ENCODE assay signal across 10 cellular contexts in genomic region chr22:41845380-41846267, GRCh38. TPM values are rescaled to one million over a fixed set of nuclear protein-coding genes. Genes with fewer than 3 reads are reported as not detected.
A peak's percentile ranks its signal among the peaks of the same experiment; 100 is the strongest.
DNase-seq lines count a peak whose midpoint lies in the region; ATAC-seq and TF ChIP-seq lines count a peak whose summit lies in the region.
"Had no signal": no experiment of that assay in that cellular context is flagged by ENCODE, and none has a peak within 500 bp of the region (broad histone marks: within the 10 kb centered on the region; RNA-seq: fewer than 3 reads in every experiment).

No MANE protein-coding gene starts in this region.

- peaks cover 31% of the 10 kb centered on the region for H3K4me1 ChIP-seq in A673 (ENCODE audit: insufficient read depth, low read length, poor library complexity, severe bottlenecking)
- H3K4me1 ChIP-seq in IMR-90 (ENCODE audit: control insufficient read depth, insufficient read depth, low read length), result peaks cover 3% of the 10 kb centered on the region; the same call in 1 of the 2 replicates
- H3K4me1 ChIP-seq in mucosa of rectum (ENCODE audit: control insufficient read depth in 2 of 2, insufficient read depth in 2 of 2, low read length in 2 of 2), result peaks cover 43 to 73% of the 10 kb centered on the region in 2 donors

- no peak overlapping the region for H3K9ac ChIP-seq in IMR-90 (ENCODE audit: low read depth, low read length)
- H3K9ac ChIP-seq in mucosa of rectum (ENCODE audit: low read depth in 1 of 2, low read length in 2 of 2), result peak overlapping the region; percentile 0 to 36

- no peak overlapping the region for H3K4me3 ChIP-seq in A673 (ENCODE audit: low read depth, low read length, poor library complexity, severe bottlenecking)
- H3K4me3 ChIP-seq in IMR-90 (ENCODE audit: insufficient read depth, low read depth, low read length), result no peak overlapping the region
- no peak overlapping the region for H3K4me3 ChIP-seq in mucosa of rectum (ENCODE audit: low read length in 2 of 2)

- H4K8ac ChIP-seq in IMR-90 (ENCODE audit: low read depth in 2 of 2, low read length in 2 of 2), result no peak overlapping the region

- no peak overlapping the region for H3K18ac ChIP-seq in IMR-90 (ENCODE audit: low read depth, low read length)

- no peak overlapping the region for H2BK15ac ChIP-seq in IMR-90 (ENCODE audit: low read depth, low read length)

- H2BK20ac ChIP-seq in IMR-90 (ENCODE audit: low read depth, low read length), result no peak overlapping the region

- peaks cover 28% of the 10 kb centered on the region for H3K36me3 ChIP-seq in A673 (ENCODE audit: insufficient read depth, low read length, poor library complexity, severe bottlenecking)
- H3K36me3 ChIP-seq in IMR-90 (ENCODE audit: control insufficient read depth, insufficient read depth, low read length), result 0 out of 2 replicates have a peak, but pooled peaks cover under 1% of the 10 kb centered on the region
- no peaks in the 10 kb centered on the region for H3K36me3 ChIP-seq in mucosa of rectum (ENCODE audit: control insufficient read depth in 2 of 2, insufficient read depth in 2 of 2, low read length in 2 of 2)

- TF ChIP-seq RAD21 in IMR-90 (IDR thresholded peaks at IDR 0.05; ENCODE audit: low read length), result no peak

- DNase-seq in A673 (ENCODE audit: low spot score), result no peak
- DNase-seq in IMR-90, result no peak
- no peak for DNase-seq in NCI-H1092 (lab: John Stamatoyannopoulos, UW)
- DNase-seq in SIG-M5 (lab: John Stamatoyannopoulos, UW), result no peak
- DNase-seq: NCI-H1417 treated with DMSO at 0.1 percent for 48 hours, posterior cingulate gyrus had no signal

- peaks cover 56% of the 10 kb centered on the region; the same call in 1 of the 2 replicates for H4K20me1 ChIP-seq in IMR-90 (ENCODE audit: insufficient read depth, low read length)

- H2BK120ac ChIP-seq in IMR-90 (ENCODE audit: low read depth, low read length), result no peak overlapping the region

- H3K14ac ChIP-seq in IMR-90 (replicated peaks; ENCODE audit: low read depth, low read length), result no peak overlapping the region; the same call in 1 of the 2 replicates

- CTCF ChIA-PET in A673 (lab: Charles Lee), result no interaction called here
- CTCF ChIA-PET in IMR-90 (lab: Yijun Ruan, JAX), result no interaction called here

- H3K9me3 ChIP-seq in A673 (ENCODE audit: low read depth, low read length, poor library complexity, severe bottlenecking) (no peaks in the 10 kb centered on the region), IMR-90 (ENCODE audit: control insufficient read depth, insufficient read depth, low read length) (no peaks in the 10 kb centered on the region), mucosa of rectum (ENCODE audit: control insufficient read depth in 2 of 2, low read length in 2 of 2) (no peaks in the 10 kb centered on the region)

- H3K27me3 ChIP-seq in A673 (replicated peaks; ENCODE audit: insufficient read depth, low read depth, low read length, poor library complexity), result no peaks in the 10 kb centered on the region
- H3K27me3 ChIP-seq in IMR-90 (ENCODE audit: control insufficient read depth, insufficient read depth, low read length), result no peaks in the 10 kb centered on the region
- no peaks in the 10 kb centered on the region for H3K27me3 ChIP-seq in mucosa of rectum (ENCODE audit: control insufficient read depth in 2 of 2, insufficient read depth in 2 of 2, low read length in 2 of 2)

- in situ Hi-C loops in IMR-90 (cut with MboI; ENCODE audit: low sequenced_read_pairs), result no loop called here

- peaks cover 38 to 78% of the 10 kb centered on the region in 2 experiments for H3K79me1 ChIP-seq in IMR-90 (ENCODE audit: low read depth in 1 of 2, low read length in 2 of 2)

- H3K23ac ChIP-seq in IMR-90 (ENCODE audit: low read depth, low read length), result no peak overlapping the region

- peaks cover 14% of the 10 kb centered on the region for H3K9me1 ChIP-seq in IMR-90 (ENCODE audit: insufficient read depth, low read length)

- TF ChIP-seq POLR2A in IMR-90 (IDR thresholded peaks at IDR 0.05; ENCODE audit: low read depth, low read length), result no peak

- H3K56ac ChIP-seq in IMR-90 (ENCODE audit: extremely low read depth, insufficient read depth, low read length), result no peak overlapping the region

- no peak overlapping the region for H3K4me2 ChIP-seq in IMR-90 (ENCODE audit: low read depth, low read length)

- H4K5ac ChIP-seq in IMR-90 (ENCODE audit: low read depth, low read length), result no peak overlapping the region

- H4K91ac ChIP-seq in IMR-90 (ENCODE audit: insufficient read depth, low read depth, low read length), result no peak overlapping the region

- no peak overlapping the region for H2AK5ac ChIP-seq in IMR-90 (ENCODE audit: low read depth, low read length)

- no peak overlapping the region for H2AFZ ChIP-seq in IMR-90 (replicated peaks; ENCODE audit: low read length, poor library complexity)

- no peak overlapping the region for H2BK5ac ChIP-seq in IMR-90 (ENCODE audit: low read depth, low read length, poor library complexity, severe bottlenecking)

- H2AK9ac ChIP-seq in IMR-90 (replicated peaks; ENCODE audit: low read depth, low read length, poor library complexity), result no peak overlapping the region

- ATAC-seq in IMR-90 (ENCODE audit: low read depth), result peak; percentile 57
- ATAC-seq in HG03469 (IDR thresholded peaks at IDR 0.05; ENCODE audit: unreplicated experiment), result no peak
- no peak for ATAC-seq in HG02798 (IDR thresholded peaks at IDR 0.05; ENCODE audit: poor library complexity, unreplicated experiment)

- TF ChIP-seq CTCF in A673 (conservative IDR thresholded peaks at IDR 0.05; ENCODE audit: low read depth, low read length) (no peak), IMR-90 (conservative IDR thresholded peaks at IDR 0.05; ENCODE audit: low read depth, low read length) (no peak)

- H3K27ac ChIP-seq in A673 (ENCODE audit: low read depth, low read length, poor library complexity, severe bottlenecking) (peak overlapping the region; percentile 58), IMR-90 (ENCODE audit: insufficient read depth, low read length) (no peak overlapping the region), angular gyrus (ENCODE audit: low read depth, low read length) (peak overlapping the region; percentile 37), mucosa of rectum (ENCODE audit: low read depth in 2 of 2, low read length in 2 of 2) (peak overlapping the region; percentile 2 to 14)

- BruUV-seq in A673 (replicated peaks; lab: Mats Ljungman, UMichigan) (TSS peak; percentile 19), IMR-90 (replicated peaks; lab: Mats Ljungman, UMichigan) (no TSS peak)

- WGBS in IMR-90 (ENCODE audit: extremely low coverage in 2 of 2, insufficient read length in 1 of 2), 2 experiments, result no CpG with 5 or more reads among the region's 4 CpGs

- intact Hi-C loops in A673 (cut with micrococcal nuclease; ENCODE audit: unreplicated experiment), result no loop called here
- intact Hi-C loops in IMR-90 (cut with micrococcal nuclease), result no loop called here

- dilution Hi-C loops in IMR-90 (cut with HindIII; ENCODE audit: low sequenced_read_pairs, unreplicated experiment), result no loop called here

- POLR2A ChIA-PET in A673 (lab: Charles Lee; ENCODE audit: low non-redundant PET) (no interaction called here), IMR-90 (lab: Charles Lee; ENCODE audit: unreplicated experiment) (no interaction called here)

- no peak overlapping the region for H3K4ac ChIP-seq in IMR-90 (ENCODE audit: low read depth, low read length)

TF ChIP-seq in IMR-90, 13 proteins besides CTCF, POLR2A, EP300 and RAD21:
- TF ChIP-seq SMC3 (IDR thresholded peaks at IDR 0.05; ENCODE audit: low read depth, low read length) (no peak), MAZ (IDR thresholded peaks at IDR 0.05; ENCODE audit: borderline replicate concordance, low read depth, low read length) (no peak), RCOR1 (IDR thresholded peaks at IDR 0.05; ENCODE audit: insufficient replicate concordance, low read length) (no peak), FOS (IDR thresholded peaks at IDR 0.05; ENCODE audit: low read depth, low read length) (no peak), RFX5 (IDR thresholded peaks at IDR 0.05; ENCODE audit: low read depth, low read length) (no peak), NFE2L2 (IDR thresholded peaks at IDR 0.05; ENCODE audit: low read depth, low read length) (no peak), CEBPB (IDR thresholded peaks at IDR 0.05; ENCODE audit: low read depth, low read length) (no peak), USF2 (IDR thresholded peaks at IDR 0.05; ENCODE audit: low read depth, low read length) (no peak), BHLHE40 (IDR thresholded peaks at IDR 0.05; ENCODE audit: low read depth, low read length) (no peak), MXI1 (IDR thresholded peaks at IDR 0.05; ENCODE audit: borderline replicate concordance, low read depth, low read length) (no peak), MAFK (IDR thresholded peaks at IDR 0.05; ENCODE audit: low read depth, low read length) (no peak), CHD1 (IDR thresholded peaks at IDR 0.05; ENCODE audit: low read depth, low read length) (no peak)
- TF ChIP-seq, protein P1, sequence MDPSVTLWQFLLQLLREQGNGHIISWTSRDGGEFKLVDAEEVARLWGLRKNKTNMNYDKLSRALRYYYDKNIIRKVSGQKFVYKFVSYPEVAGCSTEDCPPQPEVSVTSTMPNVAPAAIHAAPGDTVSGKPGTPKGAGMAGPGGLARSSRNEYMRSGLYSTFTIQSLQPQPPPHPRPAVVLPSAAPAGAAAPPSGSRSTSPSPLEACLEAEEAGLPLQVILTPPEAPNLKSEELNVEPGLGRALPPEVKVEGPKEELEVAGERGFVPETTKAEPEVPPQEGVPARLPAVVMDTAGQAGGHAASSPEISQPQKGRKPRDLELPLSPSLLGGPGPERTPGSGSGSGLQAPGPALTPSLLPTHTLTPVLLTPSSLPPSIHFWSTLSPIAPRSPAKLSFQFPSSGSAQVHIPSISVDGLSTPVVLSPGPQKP (IDR thresholded peaks at IDR 0.05; ENCODE audit: borderline replicate concordance, low read depth, low read length), result no peak

RNA-seq across cellular contexts. Expression of gene SREBF2, which starts 12.7 kb away (rescaled TPM):
- total RNA-seq in A673 (2021), result 141 and 162 TPM in 2 replicates
- 8.1 and 9.2 TPM in 2 replicates for total RNA-seq in IMR-90 (2012; rRNA removed)
- polyA plus RNA-seq in IMR-90 (2012; rRNA removed), result 47.4 and 50.1 TPM in 2 replicates
- polyA plus RNA-seq in IMR-90 (2012; cell fraction: cytosol; rRNA removed), result 40.1 and 52.1 TPM in 2 replicates
- 62.2 and 101 TPM in 2 replicates for polyA plus RNA-seq in IMR-90 (2012; cell fraction: nucleus; rRNA removed; ENCODE audit: low replicate concordance)

RNA-seq across cellular contexts. Expression of gene CCDC134, which starts 45.1 kb away (rescaled TPM):
- total RNA-seq in A673 (2021) (25.9 and 27.4 TPM in 2 replicates), IMR-90 (2012; rRNA removed) (6.1 and 7.0 TPM in 2 replicates)
- polyA plus RNA-seq in IMR-90 (2012; rRNA removed), result 5.1 and 7.5 TPM in 2 replicates
- polyA plus RNA-seq in IMR-90 (2012; cell fraction: cytosol; rRNA removed), result 3.3 and 5.2 TPM in 2 replicates
- polyA plus RNA-seq in IMR-90 (2012; cell fraction: nucleus; rRNA removed; ENCODE audit: low replicate concordance), result 2.0 and 2.3 TPM in 2 replicates

Comparison
In these comparisons a context has a peak if more than half of its experiments do, and no peak if none do; other contexts are left out.
1. RNA of gene SREBF2, which starts 12.7 kb away (total RNA-seq): 141 to 162 TPM in A673; 8.1 to 9.2 TPM in IMR-90; every median in the first group is over 10 times any median in the second.